35 cellular contexts compared by ENCODE assay signal in genomic region chr6:112109267-112109666, GRCh38. TPM values are rescaled to one million over a fixed set of nuclear protein-coding genes. Genes with fewer than 3 reads are reported as not detected.
DNase-seq lines count a peak whose midpoint lies in the region; ATAC-seq, FAIRE-seq and TF ChIP-seq lines count a peak whose summit lies in the region.
"Had no signal": no experiment of that assay in that cellular context is flagged by ENCODE, and none has a peak within 500 bp of the region (broad histone marks: within the 10 kb centered on the region; RNA-seq: fewer than 3 reads in every experiment).

No MANE protein-coding gene starts in this region.

- 30 to 55% (median 35%) methylated on average over 9 of the region's 9 CpGs for WGBS in stomach, 5 donors
- 65 to 66% methylated on average over 9 of the region's 9 CpGs for WGBS in upper lobe of left lung, 2 donors

- H3F3A ChIP-seq in Loucy (ENCODE audit: low read depth): no peaks in the 10 kb centered on the region

- no peaks in the 10 kb centered on the region for H4K20me1 ChIP-seq in Loucy (ENCODE audit: insufficient read depth, low read length, poor library complexity, severe bottlenecking)

- peak overlapping the region; percentile 4 for H3K27ac Mint-ChIP-seq in nephron progenitor cell
- H3K27ac Mint-ChIP-seq: activated naive CD8-positive, alpha-beta T cell treated with anti-CD3 and anti-CD28 coated beads, Interleukin-2, amount 10 ng/mL, durations not matched to agents 7 days and 5 days; CD14-positive monocyte; natural killer cell treated with Interleukin-12 subunit alpha and Interleukin-12 subunit beta and Interleukin-15 and Interleukin-18, amount 100 ng/mL, for 72 hours; T-cell had no signal

- H3K4me3 ChIP-seq in Loucy (ENCODE audit: low read length, poor library complexity, severe bottlenecking) (no peak overlapping the region), bronchial epithelial cell (ENCODE audit: low read depth, low read length) (no peak overlapping the region), stomach (no peak overlapping the region), WERI-Rb-1 (ENCODE audit: low read depth, low read length) (no peak overlapping the region), upper lobe of left lung (no peak overlapping the region)
- H3K4me3 ChIP-seq: ascending aorta, coronary artery, left lung, right lobe of liver, upper lobe of right lung had no signal

- no peaks in the 10 kb centered on the region for H3K27me3 ChIP-seq in Loucy (ENCODE audit: insufficient read depth, low read length, poor library complexity, severe bottlenecking)
- H3K27me3 ChIP-seq in bronchial epithelial cell (ENCODE audit: control insufficient read depth, insufficient read depth, low read length): peaks cover 1% of the 10 kb centered on the region
- no peaks in the 10 kb centered on the region for H3K27me3 ChIP-seq in stomach
- no peaks in the 10 kb centered on the region for H3K27me3 ChIP-seq in WERI-Rb-1 (ENCODE audit: insufficient read depth, low read depth, severe bottlenecking)
- H3K27me3 ChIP-seq in upper lobe of left lung: no peaks in the 10 kb centered on the region
- H3K27me3 ChIP-seq: ascending aorta, left lung, right lobe of liver, upper lobe of right lung had no signal

- H3K79me2 ChIP-seq in Loucy (ENCODE audit: insufficient read depth, low read length): no peaks in the 10 kb centered on the region
- H3K79me2 ChIP-seq: parathyroid adenoma had no signal

- H3K9ac ChIP-seq in Loucy (ENCODE audit: low read depth, low read length, poor library complexity, severe bottlenecking): no peak overlapping the region
- H3K9ac ChIP-seq: parathyroid adenoma had no signal

- DNase-seq in bronchial epithelial cell (ENCODE audit: low read depth): no peak
- DNase-seq in nephron progenitor cell: peak; percentile 30
- no peak for DNase-seq in stomach
- no peak for DNase-seq in WERI-Rb-1
- DNase-seq in GM10266 (ENCODE audit: extremely low spot score): no peak
- no peak for DNase-seq in upper lobe of left lung
- DNase-seq in activated effector memory CD4-positive, alpha-beta T cell treated with anti-CD3 and anti-CD28 coated beads, Interleukin-2, amount 50 U/mL, for 16 hours: no peak
- DNase-seq: activated CD4-positive, alpha-beta T cell treated with anti-CD3 and anti-CD28 coated beads, Interleukin-2, amount 50 U/mL, for 1 hour; activated CD4-positive, CD25-positive, alpha-beta regulatory T cell; activated gamma-delta T cell; activated naive CD8-positive, alpha-beta T cell treated with anti-CD3 and anti-CD28 coated beads, Interleukin-2, amount 10 ng/mL, durations not matched to agents 7 days and 5 days; activated T-cell treated with anti-CD3 and anti-CD28 coated beads, Interleukin-2, amount 50 U/mL, for 1 hour; Caco-2; caudate nucleus; DMS79; effector memory CD4-positive, alpha-beta T cell; GF-D8; glutamatergic neuron; NCI-H1048; NCI-H1694 treated with DMSO at 0.1 percent for 48 hours; NCI-H2171 treated with DMSO at 0.1 percent for 48 hours; NCI-H510A treated with DMSO at 0.1 percent for 48 hours; right lobe of liver; stimulated activated CD4-positive, alpha-beta T cell treated with anti-CD3 and anti-CD28 coated beads, Interleukin-12 subunit alpha, Interleukin-12 subunit beta, amount 100 ng/mL, for 4 hours; stimulated activated CD4-positive, alpha-beta T cell treated with anti-CD3 and anti-CD28 coated beads, Interleukin-2, amount 100 ng/mL, for 48 hours; T-cell; upper lobe of right lung had no signal

- H3K27me3 Mint-ChIP-seq in nephron progenitor cell (ENCODE audit: low read depth, poor library complexity): peaks cover 19% of the 10 kb centered on the region

- H3K4me1 ChIP-seq in Loucy (ENCODE audit: insufficient read depth, low read length, poor library complexity, severe bottlenecking) (no peaks in the 10 kb centered on the region), stomach (peaks cover 0 to 17% (median 0%) of the 10 kb centered on the region in 4 donors), upper lobe of left lung (no peaks in the 10 kb centered on the region)
- H3K4me1 ChIP-seq: ascending aorta, Caco-2, left lung, parathyroid adenoma, upper lobe of right lung had no signal

- H2AFZ ChIP-seq in Loucy (ENCODE audit: low read length): peak overlapping the region; percentile 79; the same call in 1 of the 2 replicates
- H2AFZ ChIP-seq: parathyroid adenoma had no signal

- H3K27ac ChIP-seq in stomach (peak overlapping the region in 3 of 5 donors; percentile 13 to 38 (median 30)), WERI-Rb-1 (no peak overlapping the region), upper lobe of left lung (no peak overlapping the region)
- H3K27ac ChIP-seq: ascending aorta, coronary artery, left lung, parathyroid adenoma, right lobe of liver, upper lobe of right lung had no signal

- TF ChIP-seq CTCF in Loucy (conservative IDR thresholded peaks at IDR 0.05; ENCODE audit: low read length) (no peak), bronchial epithelial cell (IDR thresholded peaks at IDR 0.05; ENCODE audit: insufficient read depth, low read length, severe bottlenecking) (no peak), nephron progenitor cell (IDR thresholded peaks at IDR 0.05) (no peak), stomach (IDR thresholded peaks at IDR 0.05) (no peak), WERI-Rb-1 (IDR thresholded peaks at IDR 0.05; ENCODE audit: low read depth, low read length) (no peak), GM10266 (IDR thresholded peaks at IDR 0.05; ENCODE audit: control insufficient read depth, insufficient read depth, low read depth, missing control alignments) (no peak), upper lobe of left lung (IDR thresholded peaks at IDR 0.05) (no peak)

- peaks cover 26% of the 10 kb centered on the region for H3K4me1 Mint-ChIP-seq in nephron progenitor cell
- H3K4me1 Mint-ChIP-seq: activated naive CD8-positive, alpha-beta T cell treated with anti-CD3 and anti-CD28 coated beads, Interleukin-2, amount 10 ng/mL, durations not matched to agents 7 days and 5 days; CD14-positive monocyte; T-cell had no signal

- no peak overlapping the region for H3K4me3 Mint-ChIP-seq in nephron progenitor cell
- H3K4me3 Mint-ChIP-seq: activated naive CD8-positive, alpha-beta T cell treated with anti-CD3 and anti-CD28 coated beads, Interleukin-2, amount 10 ng/mL, durations not matched to agents 7 days and 5 days; CD14-positive monocyte; natural killer cell treated with Interleukin-12 subunit alpha and Interleukin-12 subunit beta and Interleukin-15 and Interleukin-18, amount 100 ng/mL, for 72 hours; T-cell had no signal

- no peak for ATAC-seq in upper lobe of left lung (ENCODE audit: low FRiP score in 2 of 2)
- ATAC-seq: left lung; natural killer cell treated with Interleukin-12 subunit alpha and Interleukin-12 subunit beta and Interleukin-15 and Interleukin-18, amount 100 ng/mL, for 72 hours; right lobe of liver; T-cell; upper lobe of right lung had no signal

- H3K4me2 ChIP-seq in Loucy (ENCODE audit: low read depth, low read length, poor library complexity, severe bottlenecking): no peak overlapping the region

- peaks cover 17% of the 10 kb centered on the region for H3K9me3 Mint-ChIP-seq in nephron progenitor cell
- H3K9me3 Mint-ChIP-seq: natural killer cell treated with Interleukin-12 subunit alpha and Interleukin-12 subunit beta and Interleukin-15 and Interleukin-18, amount 100 ng/mL, for 72 hours had no signal

- H3K9me2 ChIP-seq in Loucy (replicated peaks; ENCODE audit: low read depth, low read length): no peaks in the 10 kb centered on the region

- no peaks in the 10 kb centered on the region for H3K9me3 ChIP-seq in Loucy (ENCODE audit: insufficient read depth, low read depth, low read length)
- H3K9me3 ChIP-seq in stomach: no peaks in the 10 kb centered on the region
- no peaks in the 10 kb centered on the region for H3K9me3 ChIP-seq in WERI-Rb-1 (ENCODE audit: severe bottlenecking)
- H3K9me3 ChIP-seq in upper lobe of left lung: no peaks in the 10 kb centered on the region
- H3K9me3 ChIP-seq: ascending aorta, Caco-2, left lung, right lobe of liver, upper lobe of right lung had no signal

- intact Hi-C loops in stomach (cut with DNase I; ENCODE audit: low total_unique reads): no loop called here

- TF ChIP-seq EP300 in stomach (IDR thresholded peaks at IDR 0.05) (no peak), upper lobe of left lung (IDR thresholded peaks at IDR 0.05) (no peak)

- TF ChIP-seq POLR2A in stomach (IDR thresholded peaks at IDR 0.05) (no peak), upper lobe of left lung (IDR thresholded peaks at IDR 0.05) (no peak)

- peak; percentile 13 for FAIRE-seq in bronchial epithelial cell (lab: Jason Lieb, UNC)

- H3K36me3 ChIP-seq in Loucy (ENCODE audit: insufficient read depth, low read length) (no peaks in the 10 kb centered on the region), bronchial epithelial cell (ENCODE audit: control insufficient read depth, insufficient read depth, low read length) (no peaks in the 10 kb centered on the region), stomach (peaks cover 0 to 53% (median 32%) of the 10 kb centered on the region in 4 donors), WERI-Rb-1 (no peaks in the 10 kb centered on the region), upper lobe of left lung (peaks cover 0 to 49% (median 8%) of the 10 kb centered on the region in 4 donors)

- peaks cover 16% of the 10 kb centered on the region for H3K36me3 Mint-ChIP-seq in nephron progenitor cell (ENCODE audit: low read depth)
- H3K36me3 Mint-ChIP-seq: activated naive CD8-positive, alpha-beta T cell treated with anti-CD3 and anti-CD28 coated beads, Interleukin-2, amount 10 ng/mL, durations not matched to agents 7 days and 5 days; CD14-positive monocyte; T-cell had no signal

RNA-seq across cellular contexts. Expression of gene FAM229B, which starts 21.9 kb away (rescaled TPM):
- 1.6 and 4.0 TPM in 2 replicates for total RNA-seq in bronchial epithelial cell
- 10 to 100 TPM in 2 of 5 donors, 1 to 10 TPM in 2, not detected in 1; 8.1 to 14.7 (median 11.5) TPM for total RNA-seq in stomach
- polyA plus RNA-seq in stomach: 10 to 100 TPM; 23.6 to 32.4 (median 24.7) TPM
- 10 to 100 TPM in 3 of 6 donors, 1 to 10 TPM in 3; 3.1 to 14.0 (median 10.4) TPM for total RNA-seq in upper lobe of left lung

RNA-seq across cellular contexts. Expression of gene TUBE1, which starts 22.0 kb away (rescaled TPM):
- total RNA-seq in bronchial epithelial cell (33.4 and 41.1 TPM in 2 replicates), stomach (100 to 1,000 TPM in 1 of 5 donors, 10 to 100 TPM in 4; 10.7 to 104 (median 38.5) TPM), upper lobe of left lung (10 to 100 TPM; 12.5 to 48.6 (median 21.0) TPM)
- polyA plus RNA-seq in stomach: 10 to 100 TPM in 1 of 3 donors, 1 to 10 TPM in 2; 9.3 to 13.9 (median 9.5) TPM

RNA-seq across cellular contexts. Expression of gene CCN6, which starts 55.4 kb away (rescaled TPM):
- total RNA-seq in bronchial epithelial cell (not detected in 2 replicates), stomach (not detected), upper lobe of left lung (not detected)
- polyA plus RNA-seq in stomach: not detected
- total RNA-seq: activated naive CD8-positive, alpha-beta T cell treated with anti-CD3 and anti-CD28 coated beads, Interleukin-2, amount 10 ng/mL, durations not matched to agents 7 days and 5 days; ascending aorta; Caco-2; left lung; natural killer cell treated with Interleukin-12 subunit alpha and Interleukin-12 subunit beta and Interleukin-15 and Interleukin-18, amount 100 ng/mL, for 72 hours; right lobe of liver; SK-MEL-5; T-cell; upper lobe of right lung had no signal
- polyA plus RNA-seq: CD14-positive monocyte had no signal

Comparison
In these comparisons a context has a peak if more than half of its experiments do, and no peak if none do; other contexts are left out.
1. H3K27ac ChIP-seq: peak in stomach (3 of 5); none in WERI-Rb-1 (single experiment) and upper lobe of left lung (0 of 4).